13 cellular contexts compared by ENCODE assay signal in the genomic region with DNA sequence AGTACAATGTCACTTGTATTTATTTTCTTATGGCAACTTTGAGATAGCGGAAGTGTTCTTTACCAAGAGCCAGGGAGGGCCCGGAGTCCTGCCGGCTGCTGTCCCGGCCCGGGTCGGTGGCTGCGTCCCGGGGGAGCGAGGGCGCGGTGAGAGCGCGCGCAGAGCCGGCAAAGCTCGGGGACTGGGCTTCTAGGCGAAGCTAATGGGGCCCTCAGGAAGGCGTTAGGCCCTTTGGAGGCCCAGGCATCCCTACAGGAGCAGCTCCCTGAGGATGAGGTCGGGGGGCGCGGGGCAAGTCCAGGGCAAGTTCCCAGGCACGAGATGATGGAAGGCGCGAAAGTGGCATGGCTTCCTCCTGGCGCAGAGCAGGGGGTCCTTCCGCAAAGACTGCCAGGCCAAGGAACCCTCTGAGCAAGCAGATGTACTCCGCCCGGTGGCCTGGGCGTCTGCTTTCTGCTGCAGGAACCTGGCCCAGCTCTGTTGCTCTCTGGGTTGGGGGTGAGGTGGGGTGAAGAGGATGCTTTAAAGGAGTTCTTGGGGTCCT. TPM values are rescaled to one million over a fixed set of nuclear protein-coding genes. Genes with fewer than 3 reads are reported as not detected.
DNase-seq lines count a peak whose midpoint lies in the region; ATAC-seq, FAIRE-seq and TF ChIP-seq lines count a peak whose summit lies in the region.
"Had no signal": no experiment of that assay in that cellular context is flagged by ENCODE, and none has a peak within 500 bp of the region (broad histone marks: within the 10 kb centered on the region; RNA-seq: fewer than 3 reads in every experiment).

No MANE protein-coding gene starts in this region.

- no peaks in the 10 kb centered on the region for H3K27me3 ChIP-seq in pancreas

- H3K9me3 Mint-ChIP-seq in glutamatergic neuron (ENCODE audit: unreplicated experiment), result peaks cover 7% of the 10 kb centered on the region
- H3K9me3 Mint-ChIP-seq: activated T-cell treated with anti-CD3 and anti-CD28 coated beads, Interleukin-2, amount 50 U/mL, for 4 hours had no signal

- 84% methylated on average over 29 of the region's 29 CpGs for WGBS in pancreas, 2 donors

- no peak overlapping the region for H3K27ac Mint-ChIP-seq in glutamatergic neuron (ENCODE audit: unreplicated experiment)

- H3K9me3 ChIP-seq in pancreas, result no peaks in the 10 kb centered on the region
- H3K9me3 ChIP-seq: neutrophil had no signal

- intact Hi-C loops in cardiac septum (cut with DNase I) (loop anchor here (2.0 kb wide), 1 partner anchor 1085 kb away; no protein-coding TSS in a partner anchor), left ventricle myocardium superior (cut with micrococcal nuclease) (no loop called here), pancreas (cut with DNase I) (loop anchor here in 1 of 3 donors (10.0 kb wide), 1 partner anchor 1079 kb away; no protein-coding TSS in a partner anchor)

- ATAC-seq in left ventricle myocardium superior, result no peak
- no peak for ATAC-seq in pancreas
- ATAC-seq in HG03354 (IDR thresholded peaks at IDR 0.05; ENCODE audit: poor library complexity, severe bottlenecking, unreplicated experiment), result no peak
- ATAC-seq: activated T-cell treated with anti-CD3 and anti-CD28 coated beads, Interleukin-2, amount 50 U/mL, for 4 hours had no signal

- peak overlapping the region; percentile 53 for H3K4me3 Mint-ChIP-seq in glutamatergic neuron (ENCODE audit: unreplicated experiment)
- H3K4me3 Mint-ChIP-seq: activated T-cell treated with anti-CD3 and anti-CD28 coated beads, Interleukin-2, amount 50 U/mL, for 4 hours had no signal

- no peaks in the 10 kb centered on the region for H3K4me1 ChIP-seq in pancreas

- TF ChIP-seq CTCF in glutamatergic neuron (IDR thresholded peaks at IDR 0.05; ENCODE audit: partially characterized antibody, unreplicated experiment) (no peak), pancreas (IDR thresholded peaks at IDR 0.05) (no peak)

- H3K27me3 Mint-ChIP-seq in glutamatergic neuron (ENCODE audit: unreplicated experiment), result peaks cover 48% of the 10 kb centered on the region

- no peak for FAIRE-seq in pancreas (lab: Jason Lieb, UNC)
- FAIRE-seq in GM19239 (lab: Jason Lieb, UNC), result no peak

- peak; percentile 72 for DNase-seq in cardiac septum (ENCODE audit: low spot score)
- no peak for DNase-seq in left ventricle myocardium superior
- DNase-seq in glutamatergic neuron, result no peak
- peak in 1 of 6 donors; percentile 49 for DNase-seq in pancreas
- DNase-seq in NCI-H1436 treated with DMSO at 0.1 percent for 48 hours (lab: John Stamatoyannopoulos, UW), result no peak
- no peak for DNase-seq in GM19239 (ENCODE audit: insufficient read length, low spot score)
- DNase-seq in cerebellum (ENCODE audit: low spot score), result no peak
- DNase-seq: activated T-cell treated with anti-CD3 and anti-CD28 coated beads, Interleukin-2, amount 50 U/mL, for 4 hours; Karpas-422; NCI-H510A; SW 1271 had no signal

- H3K36me3 ChIP-seq in pancreas, result no peaks in the 10 kb centered on the region
- H3K36me3 ChIP-seq: neutrophil had no signal

- H3K4me3 ChIP-seq in pancreas, result peak overlapping the region in 1 of 4 donors; percentile 12

- H3K27ac ChIP-seq in pancreas, result peak overlapping the region; percentile 13 to 90 (median 32)
- H3K27ac ChIP-seq: neutrophil had no signal

- H3K36me3 Mint-ChIP-seq in glutamatergic neuron (ENCODE audit: unreplicated experiment), result no peaks in the 10 kb centered on the region

- peaks cover 15% of the 10 kb centered on the region for H3K4me1 Mint-ChIP-seq in glutamatergic neuron (ENCODE audit: low read depth, unreplicated experiment)

RNA-seq across cellular contexts. Expression of gene NR2F2, which starts 13.1 kb away (rescaled TPM):
- total RNA-seq in cardiac septum (21.0 TPM), left ventricle myocardium superior (18.0 TPM), glutamatergic neuron (ENCODE audit: unreplicated experiment) (1.9 TPM), pancreas (10 to 100 TPM in 4 of 6 donors, 1 to 10 TPM in 2; 8.3 to 25.6 (median 14.0) TPM), cerebellum (22.8 TPM)
- 10 to 100 TPM in 1 of 2 donors, 1 to 10 TPM in 1; 7.0 to 16.2 TPM for polyA plus RNA-seq in pancreas
